In the genomic region with DNA sequence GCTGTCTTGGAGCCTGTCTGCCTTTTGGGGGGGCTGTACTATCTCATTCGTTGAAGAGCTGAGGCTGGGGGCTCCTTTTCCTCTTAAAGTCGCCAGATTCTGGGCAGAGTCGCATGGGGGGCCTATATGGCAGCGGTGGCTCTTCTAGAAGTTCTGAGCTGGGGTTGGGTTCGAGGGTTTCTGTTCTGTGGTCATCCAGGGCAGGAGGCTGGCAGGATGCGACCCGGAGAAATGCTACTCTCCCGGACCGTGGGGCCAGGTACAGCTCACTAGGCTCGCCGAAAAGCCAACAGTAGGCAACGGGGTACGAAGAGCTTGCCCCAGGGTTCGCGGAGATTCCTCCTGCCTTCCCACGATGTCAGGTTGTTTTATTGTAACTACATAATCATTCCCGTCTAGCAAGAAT, we compare ENCODE assay signal across 10 cellular contexts. TPM values are rescaled to one million over a fixed set of nuclear protein-coding genes. Genes with fewer than 3 reads are reported as not detected.
A peak's percentile ranks its signal among the peaks of the same experiment; 100 is the strongest.
DNase-seq lines count a peak whose midpoint lies in the region; ATAC-seq, FAIRE-seq and TF ChIP-seq lines count a peak whose summit lies in the region.
"Had no signal": no experiment of that assay in that cellular context is flagged by ENCODE, and none has a peak within 500 bp of the region (broad histone marks: within the 10 kb centered on the region; RNA-seq: fewer than 3 reads in every experiment).

No MANE protein-coding gene starts in this region.

- no peaks in the 10 kb centered on the region for H3K9me3 Mint-ChIP-seq in T-helper 1 cell treated with Interleukin-12 subunit alpha and Interleukin-12 subunit beta and Interleukin-4 antibody, amounts not matched to agents 30 μg/mL and 1 μg/mL, for 36 hours
- H3K9me3 Mint-ChIP-seq in activated T-helper 17 cell treated with anti-CD3 and anti-CD28 coated beads, Interleukin-2, amount 50 U/mL, for 72 hours: no peaks in the 10 kb centered on the region
- no peaks in the 10 kb centered on the region for H3K9me3 Mint-ChIP-seq in stimulated activated naive B cell treated with anti-CD40 and anti-IgM and Interleukin-4, amounts not matched to agents 10 μg/mL and 1 μg/mL and 100 μg/mL, for 72 hours

- intact Hi-C loops in kidney (cut with DNase I) (no loop called here), mucosa of descending colon (cut with DNase I, micrococcal nuclease) (no loop called here)

- H3K9me3 ChIP-seq in kidney (ENCODE audit: control insufficient read depth in 1 of 2, low read length in 2 of 2) (no peaks in the 10 kb centered on the region), mucosa of descending colon (no peaks in the 10 kb centered on the region)

- no peak for DNase-seq in T-helper 1 cell
- no peak for DNase-seq in kidney
- DNase-seq in stimulated activated naive B cell treated with anti-CD40 and anti-IgM and Interleukin-4, amounts not matched to agents 10 μg/mL and 1 μg/mL and 100 μg/mL, for 72 hours: no peak
- DNase-seq in mucosa of descending colon: no peak
- DNase-seq: NCI-H1092 treated with DMSO at 0.1 percent for 48 hours had no signal

- no peak overlapping the region for H3K27ac ChIP-seq in kidney (ENCODE audit: low read depth in 2 of 2, low read length in 2 of 2)
- H3K27ac ChIP-seq: SK-N-MC had no signal

- H3K4me3 Mint-ChIP-seq in T-helper 1 cell treated with Interleukin-12 subunit alpha and Interleukin-12 subunit beta and Interleukin-4 antibody, amounts not matched to agents 30 μg/mL and 1 μg/mL, for 36 hours: peak overlapping the region; percentile 34
- H3K4me3 Mint-ChIP-seq in activated T-helper 17 cell treated with anti-CD3 and anti-CD28 coated beads, Interleukin-2, amount 50 U/mL, for 72 hours: peak overlapping the region; percentile 77
- peak overlapping the region; percentile 69 to 88 for H3K4me3 Mint-ChIP-seq in stimulated activated naive B cell treated with anti-CD40 and anti-IgM and Interleukin-4, amounts not matched to agents 10 μg/mL and 1 μg/mL and 100 μg/mL, for 72 hours

- ATAC-seq in activated T-helper 17 cell treated with anti-CD3 and anti-CD28 coated beads, Interleukin-2, amount 50 U/mL, for 72 hours (replicated peaks): no peak
- no peak for ATAC-seq in stimulated activated naive B cell treated with anti-CD40 and anti-IgM and Interleukin-4, amounts not matched to agents 10 μg/mL and 1 μg/mL and 100 μg/mL, for 72 hours (replicated peaks)
- ATAC-seq in GM18502 (IDR thresholded peaks at IDR 0.05; ENCODE audit: poor library complexity, unreplicated experiment) (no peak), HG03565 (IDR thresholded peaks at IDR 0.05; ENCODE audit: unreplicated experiment) (no peak), mucosa of descending colon (no peak)

- H3K27ac Mint-ChIP-seq in T-helper 1 cell treated with Interleukin-12 subunit alpha and Interleukin-12 subunit beta and Interleukin-4 antibody, amounts not matched to agents 30 μg/mL and 1 μg/mL, for 36 hours: no peak overlapping the region
- H3K27ac Mint-ChIP-seq in activated T-helper 17 cell treated with anti-CD3 and anti-CD28 coated beads, Interleukin-2, amount 50 U/mL, for 72 hours: no peak overlapping the region
- H3K27ac Mint-ChIP-seq in stimulated activated naive B cell treated with anti-CD40 and anti-IgM and Interleukin-4, amounts not matched to agents 10 μg/mL and 1 μg/mL and 100 μg/mL, for 72 hours: no peak overlapping the region

- FAIRE-seq in kidney (lab: Jason Lieb, UNC): no peak

- H3K4me3 ChIP-seq in kidney (ENCODE audit: low read length in 2 of 2) (peak overlapping the region; percentile 34 to 48), mucosa of descending colon (no peak overlapping the region)

- H3K4me1 ChIP-seq in kidney (ENCODE audit: control insufficient read depth in 1 of 2, insufficient read depth in 1 of 2, low read depth in 1 of 2, low read length in 2 of 2): peaks cover 0 to 13% of the 10 kb centered on the region in 2 donors
- H3K4me1 ChIP-seq in mucosa of descending colon (ENCODE audit: low read depth): no peaks in the 10 kb centered on the region

- peaks cover 58% of the 10 kb centered on the region for H3K27me3 Mint-ChIP-seq in T-helper 1 cell treated with Interleukin-12 subunit alpha and Interleukin-12 subunit beta and Interleukin-4 antibody, amounts not matched to agents 30 μg/mL and 1 μg/mL, for 36 hours (ENCODE audit: low read depth)
- peaks cover 31% of the 10 kb centered on the region for H3K27me3 Mint-ChIP-seq in activated T-helper 17 cell treated with anti-CD3 and anti-CD28 coated beads, Interleukin-2, amount 50 U/mL, for 72 hours
- H3K27me3 Mint-ChIP-seq in stimulated activated naive B cell treated with anti-CD40 and anti-IgM and Interleukin-4, amounts not matched to agents 10 μg/mL and 1 μg/mL and 100 μg/mL, for 72 hours: peaks cover 49 to 57% of the 10 kb centered on the region in 2 donors

- H3K36me3 Mint-ChIP-seq in T-helper 1 cell treated with Interleukin-12 subunit alpha and Interleukin-12 subunit beta and Interleukin-4 antibody, amounts not matched to agents 30 μg/mL and 1 μg/mL, for 36 hours (ENCODE audit: low read depth): no peaks in the 10 kb centered on the region
- no peaks in the 10 kb centered on the region for H3K36me3 Mint-ChIP-seq in activated T-helper 17 cell treated with anti-CD3 and anti-CD28 coated beads, Interleukin-2, amount 50 U/mL, for 72 hours (ENCODE audit: low read depth)
- no peaks in the 10 kb centered on the region for H3K36me3 Mint-ChIP-seq in stimulated activated naive B cell treated with anti-CD40 and anti-IgM and Interleukin-4, amounts not matched to agents 10 μg/mL and 1 μg/mL and 100 μg/mL, for 72 hours

- TF ChIP-seq CTCF in kidney (IDR thresholded peaks at IDR 0.05; ENCODE audit: borderline replicate concordance, extremely low read depth, insufficient read depth) (no peak), mucosa of descending colon (IDR thresholded peaks at IDR 0.05) (no peak)

- peaks cover 17% of the 10 kb centered on the region for H3K4me1 Mint-ChIP-seq in T-helper 1 cell treated with Interleukin-12 subunit alpha and Interleukin-12 subunit beta and Interleukin-4 antibody, amounts not matched to agents 30 μg/mL and 1 μg/mL, for 36 hours (ENCODE audit: low read depth)
- H3K4me1 Mint-ChIP-seq in activated T-helper 17 cell treated with anti-CD3 and anti-CD28 coated beads, Interleukin-2, amount 50 U/mL, for 72 hours: no peaks in the 10 kb centered on the region
- H3K4me1 Mint-ChIP-seq in stimulated activated naive B cell treated with anti-CD40 and anti-IgM and Interleukin-4, amounts not matched to agents 10 μg/mL and 1 μg/mL and 100 μg/mL, for 72 hours: peaks cover 20 to 30% of the 10 kb centered on the region in 2 donors

- no peak overlapping the region for H3K9ac ChIP-seq in kidney (ENCODE audit: low read length in 2 of 2)

- no peaks in the 10 kb centered on the region for H3K36me3 ChIP-seq in kidney (ENCODE audit: control insufficient read depth in 1 of 2, insufficient read depth in 2 of 2, low read length in 2 of 2)
- no peaks in the 10 kb centered on the region for H3K36me3 ChIP-seq in mucosa of descending colon (ENCODE audit: low read depth)

RNA-seq across cellular contexts. Expression of gene CITED1, which starts 1.9 kb away (rescaled TPM):
- not detected for total RNA-seq in activated T-helper 17 cell treated with anti-CD3 and anti-CD28 coated beads, Interleukin-2, amount 50 U/mL, for 72 hours
- total RNA-seq in kidney (3.8 TPM), mucosa of descending colon (under 1 TPM in 2 of 3 donors, not detected in 1; 0.67 to 0.70 TPM)
- polyA plus RNA-seq in kidney (ENCODE audit: insufficient read depth, low read depth, low replicate concordance): 1.5 TPM

RNA-seq across cellular contexts. Expression of gene RPS4X, which starts 30.6 kb away (rescaled TPM):
- 1,000 to 10,000 TPM; 1,150 to 1,442 TPM for total RNA-seq in activated T-helper 17 cell treated with anti-CD3 and anti-CD28 coated beads, Interleukin-2, amount 50 U/mL, for 72 hours
- total RNA-seq in kidney (1,027 TPM), mucosa of descending colon (100 to 1,000 TPM; 607 to 919 (median 687) TPM)
- polyA plus RNA-seq in kidney (ENCODE audit: insufficient read depth, low read depth, low replicate concordance): 1,047 TPM
